ENCODE assay signal across 24 cellular contexts in the genomic region with DNA sequence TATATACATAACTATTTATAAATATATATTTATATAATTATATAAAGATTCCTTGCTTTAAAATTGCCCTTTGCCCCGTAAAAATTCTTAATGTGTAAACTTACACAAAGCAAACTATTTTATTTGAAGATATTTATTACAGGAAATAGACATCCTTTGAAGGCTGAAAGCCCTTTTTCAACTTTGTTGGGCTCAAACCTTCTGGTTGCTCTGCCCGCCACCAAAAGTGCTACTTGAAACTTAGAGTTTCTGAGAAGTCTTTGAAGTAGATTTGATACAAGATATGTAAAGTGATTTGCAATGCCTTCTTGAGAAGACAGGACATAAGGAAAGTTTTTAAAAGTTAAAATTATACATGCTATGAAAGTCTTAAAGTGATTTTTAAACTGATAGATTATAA.
"Had no signal": no experiment of that assay in that cellular context is flagged by ENCODE, and none has a peak within 500 bp of the region (broad histone marks: within the 10 kb centered on the region; RNA-seq: fewer than 3 reads in every experiment).

No MANE protein-coding gene starts in this region.

- H3K4me1 ChIP-seq: esophagus squamous epithelium, testis, uterus had no signal

- H3K27ac ChIP-seq: esophagus squamous epithelium, gastroesophageal sphincter, sigmoid colon, testis, uterus had no signal

- H3K9me3 ChIP-seq: esophagus squamous epithelium, gastroesophageal sphincter, sigmoid colon, testis, uterus had no signal

- H3K27ac Mint-ChIP-seq: activated naive CD4-positive, alpha-beta T cell treated with anti-CD3 and anti-CD28 coated beads, Interleukin-2, amount 50 U/mL, for 24 hours; endodermal cell; natural killer cell; progenitor cell of endocrine pancreas had no signal

- DNase-seq: activated CD4-positive, alpha-beta T cell treated with anti-CD3 and anti-CD28 coated beads for 1 hour; activated CD8-positive, alpha-beta memory T cell treated with anti-CD3 and anti-CD28 coated beads, Interleukin-2, amount 50 U/mL, for 48 hours; activated T-cell treated with anti-CD3 and anti-CD28 coated beads, Interleukin-2, amount 50 U/mL, for 4 hours; amygdala; cortex of kidney; endodermal cell; esophagus squamous epithelium; head of caudate nucleus; hypothalamus; left ventricle myocardium superior; mammary epithelial cell; midbrain; natural killer cell; retina; sigmoid colon; stimulated activated CD4-positive, alpha-beta T cell treated with anti-CD3 and anti-CD28 coated beads, Interleukin-2, amount 100 ng/mL, for 48 hours; stimulated activated naive CD4-positive, alpha-beta T cell; testis; trophoblast cell; uterus had no signal

- H3K9me3 Mint-ChIP-seq: activated naive CD4-positive, alpha-beta T cell treated with anti-CD3 and anti-CD28 coated beads, Interleukin-2, amount 50 U/mL, for 24 hours; activated T-cell treated with anti-CD3 and anti-CD28 coated beads, Interleukin-2, amount 50 U/mL, for 4 hours; endodermal cell; natural killer cell had no signal

- H3K36me3 ChIP-seq: uterus had no signal

- ATAC-seq: activated T-cell treated with anti-CD3 and anti-CD28 coated beads, Interleukin-2, amount 50 U/mL, for 4 hours; gastroesophageal sphincter; left ventricle myocardium superior; natural killer cell had no signal

- H3K27me3 ChIP-seq: esophagus squamous epithelium, gastroesophageal sphincter, sigmoid colon, testis, uterus had no signal

- H3K4me2 ChIP-seq: smooth muscle cell had no signal

- H3K4me3 ChIP-seq: esophagus squamous epithelium, gastroesophageal sphincter, sigmoid colon, smooth muscle cell, testis, uterus had no signal

- H3K27me3 Mint-ChIP-seq: activated naive CD4-positive, alpha-beta T cell treated with anti-CD3 and anti-CD28 coated beads, Interleukin-2, amount 50 U/mL, for 24 hours; progenitor cell of endocrine pancreas had no signal

- H3K4me3 Mint-ChIP-seq: activated naive CD4-positive, alpha-beta T cell treated with anti-CD3 and anti-CD28 coated beads, Interleukin-2, amount 50 U/mL, for 24 hours; activated T-cell treated with anti-CD3 and anti-CD28 coated beads, Interleukin-2, amount 50 U/mL, for 4 hours; endodermal cell; natural killer cell had no signal

- H3K4me1 Mint-ChIP-seq: endodermal cell had no signal
